In genomic region chr5:176238645-176239283, GRCh38 we compare ENCODE assay signal across 8 cellular contexts. TPM values are rescaled to one million over a fixed set of nuclear protein-coding genes. Genes with fewer than 3 reads are reported as not detected.
A peak's percentile ranks its signal among the peaks of the same experiment; 100 is the strongest.
DNase-seq lines count a peak whose midpoint lies in the region; ATAC-seq, FAIRE-seq and TF ChIP-seq lines count a peak whose summit lies in the region.
"Not testable (repeated sequence)": the region's sequence is repeated elsewhere in the genome, so short reads cannot be mapped to it uniquely, and the experiment has no call there.

No MANE protein-coding gene starts in this region.

- not testable (repeated sequence) for H3K9ac ChIP-seq in PC-3 (ENCODE audit: low read length)

- DNase-seq in PC-3; bronchial epithelial cell (ENCODE audit: low read depth); hepatocyte (ENCODE audit: low spot score); psoas muscle: not testable (repeated sequence)

- TF ChIP-seq CTCF in PC-3 (conservative IDR thresholded peaks at IDR 0.05; ENCODE audit: low read depth, low read length); bronchial epithelial cell (IDR thresholded peaks at IDR 0.05; ENCODE audit: insufficient read depth, low read length, severe bottlenecking); hepatocyte (IDR thresholded peaks at IDR 0.05; ENCODE audit: poor library complexity); psoas muscle (IDR thresholded peaks at IDR 0.05): not testable (repeated sequence)

- not testable (repeated sequence) for H4K20me1 ChIP-seq in PC-3 (ENCODE audit: low read length); hepatocyte (ENCODE audit: insufficient read depth, poor library complexity, severe bottlenecking)

- FAIRE-seq in bronchial epithelial cell (lab: Jason Lieb, UNC) = not testable (repeated sequence)

- CTCF ChIA-PET in PC-3 (lab: Charles Lee) = not testable (repeated sequence)

- H3K4me3 ChIP-seq in ACC112 (ENCODE audit: low read depth, low read length) = peak overlapping the region; percentile 72
- peak overlapping the region; percentile 46; the same call in 1 of the 2 replicates for H3K4me3 ChIP-seq in PC-3 (ENCODE audit: low read length)
- H3K4me3 ChIP-seq in bronchial epithelial cell (ENCODE audit: low read depth, low read length) = peak overlapping the region; percentile 36
- H3K4me3 ChIP-seq in hepatocyte = not testable (repeated sequence)
- peak overlapping the region; percentile 65 for H3K4me3 ChIP-seq in psoas muscle

- not testable (repeated sequence) for H3K27ac ChIP-seq in ACC112 (ENCODE audit: low read depth, low read length); PC-3 (ENCODE audit: low read length); hepatocyte; psoas muscle

- H3K27me3 ChIP-seq in ACC112 (ENCODE audit: insufficient read depth, low read length); PC-3 (ENCODE audit: low read length); bronchial epithelial cell (ENCODE audit: control insufficient read depth, insufficient read depth, low read length); hepatocyte; psoas muscle (ENCODE audit: insufficient read depth in 3 of 3, low read length in 2 of 3): not testable (repeated sequence)

- H3K4me2 ChIP-seq in PC-3 (ENCODE audit: low read length) = not testable (repeated sequence)
- peak overlapping the region; percentile 68 for H3K4me2 ChIP-seq in hepatocyte

- no CpG with 5 or more reads among the region's 59 CpGs for WGBS in hepatocyte (ENCODE audit: low lambda C conversion rate, missing lambda C conversion rate)
- 0% methylated on average over 3 of the region's 59 CpGs; no CpG with 5 or more reads in 2 of the 3 donors for WGBS in psoas muscle, 3 donors

- not testable (repeated sequence) for H3K4me1 ChIP-seq in ACC112 (ENCODE audit: control insufficient read depth, insufficient read depth, low read length, unreplicated experiment); PC-3 (ENCODE audit: insufficient read depth, low read length); hepatocyte (ENCODE audit: insufficient read depth); psoas muscle

- BruUV-seq in PC-3 (replicated peaks; lab: Mats Ljungman, UMichigan) = not testable (repeated sequence)

- POLR2A ChIA-PET in PC-3 (lab: Charles Lee; ENCODE audit: unreplicated experiment) = not testable (repeated sequence)

- H3K36me3 ChIP-seq in ACC112 (ENCODE audit: insufficient read depth, low read length); PC-3 (ENCODE audit: low read depth, low read length); bronchial epithelial cell (ENCODE audit: control insufficient read depth, insufficient read depth, low read length); hepatocyte (replicated peaks; ENCODE audit: insufficient read depth, low read depth); psoas muscle (ENCODE audit: insufficient read depth in 1 of 2, low read depth in 1 of 2): not testable (repeated sequence)

- intact Hi-C loops in PC-3 (cut with micrococcal nuclease); psoas muscle (cut with DNase I): not testable (repeated sequence)

- H3F3A ChIP-seq in PC-3 (ENCODE audit: low read length, unreplicated experiment) = not testable (repeated sequence)

- H3K9me2 ChIP-seq in PC-3 (replicated peaks; ENCODE audit: low read length); hepatocyte (replicated peaks; ENCODE audit: insufficient read depth): not testable (repeated sequence)

- not testable (repeated sequence) for H3K79me2 ChIP-seq in ACC112 (ENCODE audit: control insufficient read depth, insufficient read depth, low read length, unreplicated experiment); PC-3 (ENCODE audit: low read length)
- peaks cover 15% of the 10 kb centered on the region for H3K79me2 ChIP-seq in hepatocyte

- ATAC-seq in GM18909 (IDR thresholded peaks at IDR 0.05; ENCODE audit: poor library complexity, unreplicated experiment) (peak; percentile 10), GM21825 (IDR thresholded peaks at IDR 0.05; ENCODE audit: unreplicated experiment) (peak; percentile 38), HG03108 (IDR thresholded peaks at IDR 0.05; ENCODE audit: unreplicated experiment) (peak; percentile 26), PC-3 (peak; percentile 54), psoas muscle (peak; percentile 59 to 80 (median 71))

- H2AFZ ChIP-seq in ACC112 (ENCODE audit: low read length, unreplicated experiment); PC-3 (ENCODE audit: low read length); hepatocyte: not testable (repeated sequence)

- H3K9me3 ChIP-seq in PC-3 (ENCODE audit: low read length); hepatocyte (ENCODE audit: low read depth); psoas muscle: not testable (repeated sequence)

RNA-seq across cellular contexts. Expression of gene SIMC1, which starts 0.5 kb away (rescaled TPM):
- total RNA-seq in PC-3 (2014; rRNA removed) (7.5 and 15.4 TPM in 2 replicates), bronchial epithelial cell (1.3 and 2.4 TPM in 2 replicates), hepatocyte (27.0 and 34.7 TPM in 2 replicates), psoas muscle (10 to 100 TPM in 2 of 4 donors, 1 to 10 TPM in 2; 7.1 to 17.0 (median 10.3) TPM)
- polyA plus RNA-seq in hepatocyte (37.6 and 44.2 TPM in 2 replicates), psoas muscle (1 to 10 TPM; 2.0 to 7.6 (median 5.3) TPM)

Comparison
In these comparisons a context has a peak if more than half of its experiments do, and no peak if none do; other contexts are left out.
1. ATAC-seq: peak in every context shown above with its lines; median percentile 71 in psoas muscle; 54 in PC-3; 38 in GM21825; 26 in HG03108; 10 in GM18909.